14 cellular contexts compared by ENCODE assay signal in genomic region chr12:124028560-124028935, GRCh38.
"Had no signal": no experiment of that assay in that cellular context is flagged by ENCODE, and none has a peak within 500 bp of the region (broad histone marks: within the 10 kb centered on the region; RNA-seq: fewer than 3 reads in every experiment).

No MANE protein-coding gene starts in this region.

- H3K27me3 Mint-ChIP-seq: activated naive CD4-positive, alpha-beta T cell treated with anti-CD3 and anti-CD28 coated beads, Interleukin-2, amount 50 U/mL, for 24 hours had no signal

- H3K4me3 ChIP-seq: hepatocyte, right atrium auricular region, smooth muscle cell, tibial artery had no signal

- H3K27ac ChIP-seq: hepatocyte, tibial artery had no signal

- FAIRE-seq: kidney, TTC549 had no signal

- H3K27ac Mint-ChIP-seq: activated naive CD4-positive, alpha-beta T cell treated with anti-CD3 and anti-CD28 coated beads, Interleukin-2, amount 50 U/mL, for 24 hours; activated T-helper 2 cell treated with anti-CD3 and anti-CD28 coated beads, Interferon-gamma antibody, Interleukin-2, Interleukin-4, amounts not matched to agents 10 μg/mL and 5 μg/mL and 100 μg/mL, durations not matched to agents 14 hours and 24 hours and 36 hours; T-helper 1 cell treated with Interleukin-12 subunit alpha and Interleukin-12 subunit beta and Interleukin-4 antibody, amounts not matched to agents 30 μg/mL and 1 μg/mL, for 36 hours had no signal

- H3K36me3 ChIP-seq: right atrium auricular region, tibial artery had no signal

- H3K4me1 Mint-ChIP-seq: activated naive CD4-positive, alpha-beta T cell treated with anti-CD3 and anti-CD28 coated beads, Interleukin-2, amount 50 U/mL, for 24 hours had no signal

- DNase-seq: dermis blood vessel endothelial cell, erythroblast, kidney, midbrain, naive B cell, posterior cingulate gyrus, tibial artery had no signal

- H3K36me3 Mint-ChIP-seq: activated naive CD4-positive, alpha-beta T cell treated with anti-CD3 and anti-CD28 coated beads, Interleukin-2, amount 50 U/mL, for 24 hours; naive B cell had no signal

- H3K4me2 ChIP-seq: hepatocyte, smooth muscle cell had no signal

- H3K79me2 ChIP-seq: hepatocyte had no signal

- H3K27me3 ChIP-seq: hepatocyte, right atrium auricular region, tibial artery had no signal

- H3K4me3 Mint-ChIP-seq: activated naive CD4-positive, alpha-beta T cell treated with anti-CD3 and anti-CD28 coated beads, Interleukin-2, amount 50 U/mL, for 24 hours; naive B cell; T-helper 1 cell treated with Interleukin-12 subunit alpha and Interleukin-12 subunit beta and Interleukin-4 antibody, amounts not matched to agents 30 μg/mL and 1 μg/mL, for 36 hours had no signal

- H3K9me3 Mint-ChIP-seq: activated naive CD4-positive, alpha-beta T cell treated with anti-CD3 and anti-CD28 coated beads, Interleukin-2, amount 50 U/mL, for 24 hours; activated T-helper 2 cell treated with anti-CD3 and anti-CD28 coated beads, Interferon-gamma antibody, Interleukin-2, Interleukin-4, amounts not matched to agents 10 μg/mL and 5 μg/mL and 100 μg/mL, durations not matched to agents 14 hours and 24 hours and 36 hours; T-helper 1 cell treated with Interleukin-12 subunit alpha and Interleukin-12 subunit beta and Interleukin-4 antibody, amounts not matched to agents 30 μg/mL and 1 μg/mL, for 36 hours had no signal

- H2AFZ ChIP-seq: hepatocyte had no signal

- H3K9me3 ChIP-seq: right atrium auricular region, tibial artery had no signal
